Comparison of ENCODE assay signal across 9 cellular contexts in genomic region chr7:78770422-78771410, GRCh38.
DNase-seq lines count a peak whose midpoint lies in the region; ATAC-seq and TF ChIP-seq lines count a peak whose summit lies in the region.
"Had no signal": no experiment of that assay in that cellular context is flagged by ENCODE, and none has a peak within 500 bp of the region (broad histone marks: within the 10 kb centered on the region; RNA-seq: fewer than 3 reads in every experiment).

No MANE protein-coding gene starts in this region.

- intact Hi-C loops in Panc1 (cut with micrococcal nuclease; ENCODE audit: unreplicated experiment), result no loop called here
- intact Hi-C loops in stomach (cut with DNase I; ENCODE audit: low total_unique reads), result no loop called here

- H3K4me3 ChIP-seq in Panc1 (ENCODE audit: low read depth in 2 of 2, low read length in 2 of 2) (peak overlapping the region; percentile 28 to 39), stomach (peak overlapping the region; percentile 17 to 23 (median 18))
- H3K4me3 ChIP-seq: ovary had no signal

- H3K36me3 ChIP-seq in Panc1 (ENCODE audit: control insufficient read depth, insufficient read depth, low read length), result no peaks in the 10 kb centered on the region
- H3K36me3 ChIP-seq in stomach, result no peaks in the 10 kb centered on the region
- H3K36me3 ChIP-seq: ovary had no signal

- no peak for TF ChIP-seq EP300 in stomach (IDR thresholded peaks at IDR 0.05)

- TF ChIP-seq CTCF in Panc1 (IDR thresholded peaks at IDR 0.05), result no peak
- no peak for TF ChIP-seq CTCF in stomach (IDR thresholded peaks at IDR 0.05)

- H3K27me3 ChIP-seq in Panc1 (ENCODE audit: control insufficient read depth, insufficient read depth, low read length) (peaks cover 23% of the 10 kb centered on the region), stomach (peaks cover 0 to 7% (median 0%) of the 10 kb centered on the region in 3 donors)
- H3K27me3 ChIP-seq: ovary had no signal

- ATAC-seq in Panc1 (0 out of 2 replicates have a peak, but pooled peaks have one; percentile 66), HG03342 (IDR thresholded peaks at IDR 0.05; ENCODE audit: unreplicated experiment) (no peak), HG03457 (IDR thresholded peaks at IDR 0.05; ENCODE audit: unreplicated experiment) (no peak)

- peak overlapping the region; percentile 17; the same call in 1 of the 2 replicates for H3K27ac ChIP-seq in Panc1 (ENCODE audit: low read length)
- no peak overlapping the region for H3K27ac ChIP-seq in stomach
- H3K27ac ChIP-seq: ovary had no signal

- H3K9me3 ChIP-seq in Panc1 (ENCODE audit: control insufficient read depth, insufficient read depth, low read depth, low read length) (no peaks in the 10 kb centered on the region), stomach (no peaks in the 10 kb centered on the region)
- H3K9me3 ChIP-seq: ovary had no signal

- POLR2A ChIA-PET in HEK293T (lab: Yijun Ruan, JAX), result interaction anchor here (1.0 kb wide), 1 partner anchor 9 kb away, joined by 4 read pairs; no protein-coding TSS in a partner anchor
- POLR2A ChIA-PET in Panc1 (lab: Charles Lee), result no interaction called here

- CTCF ChIA-PET in HEK293T (lab: Yijun Ruan, JAX) (no interaction called here), Panc1 (lab: Charles Lee) (no interaction called here)

- DNase-seq in HEK293T (ENCODE audit: extremely low spot score) (peak; percentile 12), Panc1 (ENCODE audit: low read depth, low spot score) (no peak), hippocampal formation (lab: John Stamatoyannopoulos, UW) (peak; percentile 40 to 72), stomach (no peak), cerebellar nuclear complex (lab: John Stamatoyannopoulos, UW) (no peak)
- DNase-seq in activated CD4-positive, alpha-beta T cell treated with anti-CD3 and anti-CD28 coated beads for 48 hours, result no peak

- peaks cover 16% of the 10 kb centered on the region for H3K4me1 ChIP-seq in Panc1 (ENCODE audit: control insufficient read depth, insufficient read depth, low read length)
- peaks cover 0 to 29% (median 15%) of the 10 kb centered on the region in 4 donors for H3K4me1 ChIP-seq in stomach

- no TSS peak for BruUV-seq in Panc1 (replicated peaks; lab: Mats Ljungman, UMichigan)

- WGBS in stomach, 5 donors, result 3 to 8% (median 6%) methylated on average over 16 of the region's 16 CpGs

- in situ Hi-C loops in Panc1 (cut with HindIII; ENCODE audit: low pct_unique_long_range_greater_than_20kb, low sequenced_read_pairs), result no loop called here

- no peak for TF ChIP-seq POLR2A in stomach (IDR thresholded peaks at IDR 0.05)

TF ChIP-seq in HEK293T, 16 proteins besides CTCF, POLR2A, EP300 and RAD21:
- TF ChIP-seq NFRKB (IDR thresholded peaks at IDR 0.05), result no peak
- TF ChIP-seq SUZ12 (IDR thresholded peaks at IDR 0.05), result no peak
- TF ChIP-seq ZNF384 (IDR thresholded peaks at IDR 0.05), result no peak
- TF ChIP-seq PKNOX1 (IDR thresholded peaks at IDR 0.05), result no peak
- no peak for TF ChIP-seq FOXA1 (IDR thresholded peaks at IDR 0.05)
- no peak for TF ChIP-seq ARNT (IDR thresholded peaks at IDR 0.05)
- TF ChIP-seq TARDBP (IDR thresholded peaks at IDR 0.05), result no peak
- TF ChIP-seq LEF1 (IDR thresholded peaks at IDR 0.05; ENCODE audit: borderline replicate concordance), result no peak
- TF ChIP-seq CTBP1 (IDR thresholded peaks at IDR 0.05; ENCODE audit: borderline replicate concordance), result no peak
- TF ChIP-seq FOXK2 (IDR thresholded peaks at IDR 0.05), result no peak
- no peak for TF ChIP-seq L3MBTL2 (conservative IDR thresholded peaks at IDR 0.05)
- TF ChIP-seq BHLHE40 (IDR thresholded peaks at IDR 0.05; ENCODE audit: borderline replicate concordance), result no peak
- TF ChIP-seq HDGF (IDR thresholded peaks at IDR 0.05; ENCODE audit: borderline replicate concordance), result no peak
- TF ChIP-seq ELF4 (IDR thresholded peaks at IDR 0.05), result no peak
- TF ChIP-seq SP1 (IDR thresholded peaks at IDR 0.05), result no peak

Comparison
In these comparisons a context has a peak if more than half of its experiments do, and no peak if none do; other contexts are left out.
1. DNase-seq: peak in HEK293T (single experiment) and hippocampal formation (2 of 2); none in Panc1 (single experiment), stomach (single experiment), cerebellar nuclear complex (0 of 2) and activated CD4-positive, alpha-beta T cell treated with anti-CD3 and anti-CD28 coated beads for 48 hours (single experiment).